8 cellular contexts compared by ENCODE assay signal in genomic region chr22:31106651-31107205, GRCh38. TPM values are rescaled to one million over a fixed set of nuclear protein-coding genes. Genes with fewer than 3 reads are reported as not detected.
DNase-seq lines count a peak whose midpoint lies in the region; ATAC-seq and TF ChIP-seq lines count a peak whose summit lies in the region.

No MANE protein-coding gene starts in this region.

- peak overlapping the region; percentile 39 for H3K4me3 ChIP-seq in HEK293 (ENCODE audit: low read depth, low read length)
- peak overlapping the region; percentile 71 for H3K4me3 ChIP-seq in iPS-18c (ENCODE audit: insufficient read depth, low read depth, low read length)

- H3K4me3 Mint-ChIP-seq in stimulated activated naive CD8-positive, alpha-beta T cell treated with anti-CD3 and anti-CD28 coated beads, Interleukin-15, amount 100 ng/mL, for 72 hours, result peak overlapping the region; percentile 84 to 94

- CTCF ChIA-PET in HEK293 (lab: Yijun Ruan, JAX), result interaction anchor here (0.5 to 4.4 kb wide), 43 partner anchors 7 to 253 kb away, joined by 3 to 54 read pairs (median 4); partner anchors contain the start of genes INPP5J, MORC2, PATZ1 and PIK3IP1

- no peaks in the 10 kb centered on the region for H3K27me3 Mint-ChIP-seq in stimulated activated naive CD8-positive, alpha-beta T cell treated with anti-CD3 and anti-CD28 coated beads, Interleukin-15, amount 100 ng/mL, for 72 hours

- H3K9me3 ChIP-seq in HEK293 (ENCODE audit: control insufficient read depth, insufficient read depth, low read depth, low read length) (no peaks in the 10 kb centered on the region), iPS-18c (ENCODE audit: control insufficient read depth, insufficient read depth, low read length) (no peaks in the 10 kb centered on the region)

- TF ChIP-seq CTCF in HEK293 (tag by site-specific recombination; IDR thresholded peaks at IDR 0.05), result no peak

- no peak for ATAC-seq in stimulated activated naive CD8-positive, alpha-beta T cell treated with anti-CD3 and anti-CD28 coated beads, Interleukin-15, amount 100 ng/mL, for 72 hours
- ATAC-seq in GM21786 (IDR thresholded peaks at IDR 0.05; ENCODE audit: unreplicated experiment) (no peak), HG03354 (IDR thresholded peaks at IDR 0.05; ENCODE audit: poor library complexity, severe bottlenecking, unreplicated experiment) (no peak), left lobe of liver (no peak)

- peak; percentile 59 for DNase-seq in amniotic epithelial cell (ENCODE audit: low read depth)
- no peak for DNase-seq in stimulated activated naive CD8-positive, alpha-beta T cell treated with anti-CD3 and anti-CD28 coated beads, Interleukin-15, amount 100 ng/mL, for 72 hours
- DNase-seq in stimulated activated CD4-positive, alpha-beta T cell treated with anti-CD3 and anti-CD28 coated beads, Interleukin-2, amount 100 ng/mL, for 24 hours, result no peak
- no peak for DNase-seq in left lobe of liver (ENCODE audit: low spot score)

- peaks cover 4% of the 10 kb centered on the region; the same call in 1 of the 2 replicates for H3K4me1 ChIP-seq in HEK293 (ENCODE audit: control insufficient read depth, insufficient read depth, low read length)

- no peak overlapping the region for H3K27ac ChIP-seq in HEK293 (ENCODE audit: extremely low read depth, low read depth, low read length)

- H3K36me3 ChIP-seq in HEK293 (ENCODE audit: control insufficient read depth in 2 of 2, insufficient read depth in 1 of 2, low read length in 2 of 2), result peaks cover 0 to 23% of the 10 kb centered on the region in 2 experiments; a peak in 1 of 3 replicates

- POLR2A ChIA-PET in HEK293 (lab: Yijun Ruan, JAX), result interaction anchor here (0.8 to 1.9 kb wide), 16 partner anchors 11 to 683 kb away, joined by 3 to 15 read pairs (median 4); partner anchors contain the start of genes INPP5J, LIMK2, MORC2 and RNF185

- H3K4me1 Mint-ChIP-seq in stimulated activated naive CD8-positive, alpha-beta T cell treated with anti-CD3 and anti-CD28 coated beads, Interleukin-15, amount 100 ng/mL, for 72 hours, result peaks cover 24% of the 10 kb centered on the region

- no peaks in the 10 kb centered on the region for H3K9me3 Mint-ChIP-seq in stimulated activated naive CD8-positive, alpha-beta T cell treated with anti-CD3 and anti-CD28 coated beads, Interleukin-15, amount 100 ng/mL, for 72 hours

- peak overlapping the region; percentile 76 to 94 for H3K27ac Mint-ChIP-seq in stimulated activated naive CD8-positive, alpha-beta T cell treated with anti-CD3 and anti-CD28 coated beads, Interleukin-15, amount 100 ng/mL, for 72 hours

TF ChIP-seq in HEK293, 187 proteins besides CTCF, POLR2A, EP300 and RAD21:
- TF ChIP-seq ZNF621 (tag by site-specific recombination; IDR thresholded peaks at IDR 0.05) (no peak), KLF1 (tag by site-specific recombination; IDR thresholded peaks at IDR 0.05) (no peak), ZNF513 (tag by site-specific recombination; IDR thresholded peaks at IDR 0.05) (no peak), ZNF148 (tag by site-specific recombination; IDR thresholded peaks at IDR 0.05; ENCODE audit: borderline replicate concordance) (no peak), PRDM4 (tag by site-specific recombination; IDR thresholded peaks at IDR 0.05) (no peak), IKZF3 (tag by site-specific recombination; IDR thresholded peaks at IDR 0.05) (peak; percentile 61; the same call in 1 of the 2 replicates), YY1 (tag by site-specific recombination; IDR thresholded peaks at IDR 0.05) (0 out of 2 replicates have a peak, but pooled peaks have one; percentile 13), ZNF585B (tag by site-specific recombination; IDR thresholded peaks at IDR 0.05) (no peak), ZNF76 (tag by site-specific recombination; IDR thresholded peaks at IDR 0.05; ENCODE audit: borderline replicate concordance, low read depth) (0 out of 2 replicates have a peak, but pooled peaks have one; percentile 34)

RNA-seq across cellular contexts. Expression of gene SELENOM, which starts 0.6 kb away (rescaled TPM):
- total RNA-seq in left lobe of liver, result 7.0 TPM

RNA-seq across cellular contexts. Expression of gene INPP5J, which starts 16.0 kb away (rescaled TPM):
- total RNA-seq in left lobe of liver, result 0.25 TPM

RNA-seq across cellular contexts. Expression of gene SMTN, which starts 25.6 kb away (rescaled TPM):
- 20.9 TPM for total RNA-seq in left lobe of liver

RNA-seq across cellular contexts. Expression of gene PLA2G3, which starts 33.6 kb away (rescaled TPM):
- total RNA-seq in left lobe of liver, result not detected

RNA-seq across cellular contexts. Expression of gene RNF185, which starts 53.3 kb away (rescaled TPM):
- total RNA-seq in left lobe of liver, result 33.5 TPM
